18 cellular contexts compared by ENCODE assay signal in the genomic region with DNA sequence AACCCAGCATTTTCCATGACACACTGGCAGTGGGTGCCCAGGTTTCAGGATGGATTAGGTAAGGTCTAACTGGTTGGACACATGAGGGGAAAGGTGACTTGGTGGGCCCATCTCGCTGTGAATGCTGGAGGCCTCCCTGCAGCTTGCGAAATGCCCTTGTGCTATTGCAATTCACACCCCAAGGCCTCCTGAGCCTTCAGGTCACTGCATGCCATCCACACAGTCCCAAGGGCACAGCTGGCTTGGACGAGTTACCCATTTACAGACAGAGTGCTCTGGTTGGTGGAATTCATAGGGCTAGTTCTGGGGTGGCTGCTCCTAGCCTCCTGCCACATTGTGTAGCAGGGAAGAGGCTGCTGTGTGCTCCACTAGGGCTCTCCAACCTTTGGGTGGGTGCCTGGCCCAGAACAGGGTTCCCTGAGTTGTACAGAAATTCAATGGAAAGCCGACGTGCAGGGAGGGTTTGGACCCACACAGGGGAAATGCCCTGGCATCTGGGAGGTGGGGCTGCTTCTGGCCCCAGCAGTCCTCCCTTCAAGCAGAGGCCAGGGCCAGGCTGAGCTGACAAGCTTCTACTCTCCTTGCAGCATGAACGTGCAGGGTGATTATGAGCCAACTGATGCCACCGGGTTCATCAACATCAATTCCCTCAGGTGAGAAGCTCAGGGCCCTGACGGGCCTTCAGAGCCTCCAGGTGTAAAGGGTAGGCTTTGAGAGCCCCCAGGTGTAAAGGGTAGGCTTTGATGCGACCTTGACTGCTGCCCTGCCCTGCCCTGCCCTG. TPM values are rescaled to one million over a fixed set of nuclear protein-coding genes. Genes with fewer than 3 reads are reported as not detected.
A peak's percentile ranks its signal among the peaks of the same experiment; 100 is the strongest.
DNase-seq lines count a peak whose midpoint lies in the region; ATAC-seq and TF ChIP-seq lines count a peak whose summit lies in the region.
"Had no signal": no experiment of that assay in that cellular context is flagged by ENCODE, and none has a peak within 500 bp of the region (broad histone marks: within the 10 kb centered on the region; RNA-seq: fewer than 3 reads in every experiment).

No MANE protein-coding gene starts in this region.

- H3K27me3 ChIP-seq in body of pancreas = no peaks in the 10 kb centered on the region
- H3K27me3 ChIP-seq in liver (ENCODE audit: control insufficient read depth in 4 of 4, insufficient read depth in 4 of 4, low read length in 3 of 4) = no peaks in the 10 kb centered on the region
- H3K27me3 ChIP-seq: BLaER1 treated with 17β-estradiol and CSF1 and Interleukin-3, amounts not matched to agents 10 nM and 100 nM had no signal

- DNase-seq in activated CD8-positive, alpha-beta T cell treated with anti-CD3 and anti-CD28 coated beads, Interleukin-2, amount 10 ng/mL, durations not matched to agents 7 days and 5 days = no peak
- DNase-seq in activated CD8-positive, alpha-beta T cell treated with anti-CD3 and anti-CD28 coated beads for 36 hours = no peak
- DNase-seq in body of pancreas (peak in 2 of 4 donors; percentile 13 to 30), posterior cingulate gyrus (no peak), MV-4-11 (lab: John Stamatoyannopoulos, UW) (no peak)
- DNase-seq in activated CD4-positive, alpha-beta T cell treated with anti-CD3 and anti-CD28 coated beads for 1 hour = no peak
- DNase-seq: left ventricle myocardium inferior, midbrain, NCI-H1092, NCI-H1930, spleen, T-helper 9 cell had no signal

- ATAC-seq in activated CD8-positive, alpha-beta T cell treated with anti-CD3 and anti-CD28 coated beads, Interleukin-2, amount 10 ng/mL, durations not matched to agents 7 days and 5 days = peak; percentile 19
- ATAC-seq in activated CD8-positive, alpha-beta T cell treated with anti-CD3 and anti-CD28 coated beads for 36 hours = no peak
- ATAC-seq in body of pancreas (no peak), GM21576 (IDR thresholded peaks at IDR 0.05; ENCODE audit: unreplicated experiment) (no peak)

- peaks cover 0 to 3% of the 10 kb centered on the region in 2 donors for H3K36me3 ChIP-seq in body of pancreas (replicated peaks in 1 of 2; ENCODE audit: insufficient read depth in 1 of 2, low read depth in 2 of 2)
- H3K36me3 ChIP-seq in liver (ENCODE audit: control insufficient read depth in 4 of 4, insufficient read depth in 3 of 4, low read depth in 1 of 4, low read length in 3 of 4) = peaks cover 0 to 30% (median 17%) of the 10 kb centered on the region in 4 donors

- H3K27ac Mint-ChIP-seq in activated CD8-positive, alpha-beta T cell treated with anti-CD3 and anti-CD28 coated beads, Interleukin-2, amount 10 ng/mL, durations not matched to agents 7 days and 5 days = no peak overlapping the region
- no peak overlapping the region for H3K27ac Mint-ChIP-seq in activated CD8-positive, alpha-beta T cell treated with anti-CD3 and anti-CD28 coated beads for 36 hours
- H3K27ac Mint-ChIP-seq: activated naive CD8-positive, alpha-beta T cell; activated T-helper 1 cell treated with anti-CD3 and anti-CD28 coated beads, Interleukin-12 subunit alpha, Interleukin-12 subunit beta, Interleukin-2, Interleukin-4 antibody, amounts not matched to agents 30 ng/mL and 10 ng/mL and 1 ng/mL, durations not matched to agents 14 hours and 24 hours and 36 hours had no signal

- TF ChIP-seq RAD21 in liver (IDR thresholded peaks at IDR 0.05) = peak; percentile 58 to 65

- no peaks in the 10 kb centered on the region for H3K9me3 ChIP-seq in body of pancreas
- peaks cover 0 to 10% (median 5%) of the 10 kb centered on the region in 4 donors for H3K9me3 ChIP-seq in liver (ENCODE audit: control insufficient read depth in 4 of 4, low read length in 3 of 4)

- 65 to 70% methylated on average over 4 to 9 of the region's 9 CpGs for WGBS in body of pancreas, 2 donors
- WGBS in liver = 44% methylated on average over 9 of the region's 9 CpGs

- H3K4me1 Mint-ChIP-seq in activated CD8-positive, alpha-beta T cell treated with anti-CD3 and anti-CD28 coated beads, Interleukin-2, amount 10 ng/mL, durations not matched to agents 7 days and 5 days (ENCODE audit: low read depth) = no peaks in the 10 kb centered on the region
- H3K4me1 Mint-ChIP-seq in activated CD8-positive, alpha-beta T cell treated with anti-CD3 and anti-CD28 coated beads for 36 hours (ENCODE audit: low read depth) = no peaks in the 10 kb centered on the region

- H3K9ac ChIP-seq in liver (ENCODE audit: low read depth in 1 of 2, low read length in 2 of 2) = peak overlapping the region in 1 of 2 donors; percentile 45

- peaks cover 4% of the 10 kb centered on the region for H3K36me3 Mint-ChIP-seq in activated CD8-positive, alpha-beta T cell treated with anti-CD3 and anti-CD28 coated beads, Interleukin-2, amount 10 ng/mL, durations not matched to agents 7 days and 5 days (ENCODE audit: low read depth)
- H3K36me3 Mint-ChIP-seq in activated CD8-positive, alpha-beta T cell treated with anti-CD3 and anti-CD28 coated beads for 36 hours (ENCODE audit: low read depth) = no peaks in the 10 kb centered on the region
- H3K36me3 Mint-ChIP-seq: activated naive CD8-positive, alpha-beta T cell had no signal

- CTCF ChIA-PET in activated CD8-positive, alpha-beta T cell treated with anti-CD3 and anti-CD28 coated beads, Interleukin-2, amount 10 ng/mL, durations not matched to agents 7 days and 5 days (lab: Charles Lee) = no interaction called here
- CTCF ChIA-PET in activated CD8-positive, alpha-beta T cell treated with anti-CD3 and anti-CD28 coated beads for 36 hours (lab: Charles Lee) = no interaction called here

- no peak overlapping the region for H3K4me3 ChIP-seq in body of pancreas
- H3K4me3 ChIP-seq in liver (ENCODE audit: low read depth in 1 of 3, low read length in 3 of 3) = no peak overlapping the region
- H3K4me3 ChIP-seq: BLaER1 treated with 17β-estradiol and CSF1 and Interleukin-3, amounts not matched to agents 10 nM and 100 nM; left ventricle myocardium inferior; SK-N-MC; spleen had no signal

- TF ChIP-seq CTCF in activated CD8-positive, alpha-beta T cell treated with anti-CD3 and anti-CD28 coated beads for 36 hours (IDR thresholded peaks at IDR 0.05) = no peak
- TF ChIP-seq CTCF in body of pancreas (IDR thresholded peaks at IDR 0.05) (no peak), liver (IDR thresholded peaks at IDR 0.05; ENCODE audit: low read depth, low read length, missing input control) (no peak)

- POLR2A ChIA-PET in activated CD8-positive, alpha-beta T cell treated with anti-CD3 and anti-CD28 coated beads, Interleukin-2, amount 10 ng/mL, durations not matched to agents 7 days and 5 days (lab: Charles Lee) = no interaction called here
- POLR2A ChIA-PET in activated CD8-positive, alpha-beta T cell treated with anti-CD3 and anti-CD28 coated beads for 36 hours (lab: Charles Lee) = interaction anchor here (0.6 kb wide), 1 partner anchor 62 kb away, joined by 3 read pairs; no protein-coding TSS in a partner anchor

- H3K4me3 Mint-ChIP-seq in activated CD8-positive, alpha-beta T cell treated with anti-CD3 and anti-CD28 coated beads, Interleukin-2, amount 10 ng/mL, durations not matched to agents 7 days and 5 days = no peak overlapping the region
- no peak overlapping the region for H3K4me3 Mint-ChIP-seq in activated CD8-positive, alpha-beta T cell treated with anti-CD3 and anti-CD28 coated beads for 36 hours
- H3K4me3 Mint-ChIP-seq: activated naive CD8-positive, alpha-beta T cell; activated T-helper 1 cell treated with anti-CD3 and anti-CD28 coated beads, Interleukin-12 subunit alpha, Interleukin-12 subunit beta, Interleukin-2, Interleukin-4 antibody, amounts not matched to agents 30 ng/mL and 10 ng/mL and 1 ng/mL, durations not matched to agents 14 hours and 24 hours and 36 hours had no signal

- peaks cover 12% of the 10 kb centered on the region for H3K9me3 Mint-ChIP-seq in activated CD8-positive, alpha-beta T cell treated with anti-CD3 and anti-CD28 coated beads, Interleukin-2, amount 10 ng/mL, durations not matched to agents 7 days and 5 days (ENCODE audit: insufficient read depth)
- H3K9me3 Mint-ChIP-seq in activated CD8-positive, alpha-beta T cell treated with anti-CD3 and anti-CD28 coated beads for 36 hours = peaks cover 9% of the 10 kb centered on the region

- no peak for TF ChIP-seq POLR2A in body of pancreas (IDR thresholded peaks at IDR 0.05)

- H3K27ac ChIP-seq in body of pancreas (peak overlapping the region; percentile 12 to 66 (median 55)), liver (ENCODE audit: low read depth in 1 of 2, low read length in 2 of 2) (peak overlapping the region; percentile 88 to 97)
- H3K27ac ChIP-seq: BLaER1 treated with 17β-estradiol and CSF1 and Interleukin-3, amounts not matched to agents 10 nM and 100 nM; SK-N-MC; spleen had no signal

- H3K4me1 ChIP-seq in body of pancreas (peaks cover 11% of the 10 kb centered on the region), liver (ENCODE audit: control insufficient read depth in 4 of 4, insufficient read depth in 4 of 4, low read length in 3 of 4) (peaks cover 10 to 41% (median 25%) of the 10 kb centered on the region in 4 donors)
- H3K4me1 ChIP-seq: left ventricle myocardium inferior, spleen had no signal

- intact Hi-C loops in activated CD8-positive, alpha-beta T cell treated with anti-CD3 and anti-CD28 coated beads for 36 hours (cut with micrococcal nuclease) = no loop called here
- intact Hi-C loops in body of pancreas (cut with DNase I) (no loop called here), posterior cingulate gyrus (cut with DNase I) (no loop called here)

- H3K27me3 Mint-ChIP-seq in activated CD8-positive, alpha-beta T cell treated with anti-CD3 and anti-CD28 coated beads, Interleukin-2, amount 10 ng/mL, durations not matched to agents 7 days and 5 days (ENCODE audit: low read depth) = peaks cover 4% of the 10 kb centered on the region
- peaks cover 8% of the 10 kb centered on the region for H3K27me3 Mint-ChIP-seq in activated CD8-positive, alpha-beta T cell treated with anti-CD3 and anti-CD28 coated beads for 36 hours

TF ChIP-seq in liver, 16 proteins besides CTCF, POLR2A, EP300 and RAD21 (continues in another document):
- TF ChIP-seq FOXA2 (IDR thresholded peaks at IDR 0.05) = peak; percentile 45
- peak; percentile 97 for TF ChIP-seq RXRA (IDR thresholded peaks at IDR 0.05)
- peak in 1 of 2 donors; percentile 68 for TF ChIP-seq EGR1 (IDR thresholded peaks at IDR 0.05; ENCODE audit: low read depth in 2 of 2)
- peak; percentile 63 for TF ChIP-seq HNF4G (IDR thresholded peaks at IDR 0.05)

RNA-seq across cellular contexts. Expression of gene ASS1, which starts 54.3 kb away (rescaled TPM):
- 1 to 10 TPM; 1.8 to 3.1 TPM for total RNA-seq in activated CD8-positive, alpha-beta T cell treated with anti-CD3 and anti-CD28 coated beads, Interleukin-2, amount 10 ng/mL, durations not matched to agents 7 days and 5 days
- total RNA-seq in activated CD8-positive, alpha-beta T cell treated with anti-CD3 and anti-CD28 coated beads for 36 hours = 10 to 100 TPM in 1 of 2 experiments, 1 to 10 TPM in 1; 9.8 to 11.5 TPM
- total RNA-seq in body of pancreas = 100 to 1,000 TPM in 1 of 2 donors, 10 to 100 TPM in 1; 31.6 to 120 TPM
- total RNA-seq in liver = 100 to 1,000 TPM; 396 to 711 TPM
- polyA plus RNA-seq in liver = 100 to 1,000 TPM; 425 to 641 TPM
